ENCODE assay signal across 8 cellular contexts in genomic region chr4:101644516-101644915, GRCh38.
"Had no signal": no experiment of that assay in that cellular context is flagged by ENCODE, and none has a peak within 500 bp of the region (broad histone marks: within the 10 kb centered on the region; RNA-seq: fewer than 3 reads in every experiment).

No MANE protein-coding gene starts in this region.

- ATAC-seq: HCT116, K562 had no signal

- DNase-seq: GM23248, GOT3, H7, HFFc6, IMR-90, KG1 had no signal
